8 cellular contexts compared by ENCODE assay signal in the genomic region with DNA sequence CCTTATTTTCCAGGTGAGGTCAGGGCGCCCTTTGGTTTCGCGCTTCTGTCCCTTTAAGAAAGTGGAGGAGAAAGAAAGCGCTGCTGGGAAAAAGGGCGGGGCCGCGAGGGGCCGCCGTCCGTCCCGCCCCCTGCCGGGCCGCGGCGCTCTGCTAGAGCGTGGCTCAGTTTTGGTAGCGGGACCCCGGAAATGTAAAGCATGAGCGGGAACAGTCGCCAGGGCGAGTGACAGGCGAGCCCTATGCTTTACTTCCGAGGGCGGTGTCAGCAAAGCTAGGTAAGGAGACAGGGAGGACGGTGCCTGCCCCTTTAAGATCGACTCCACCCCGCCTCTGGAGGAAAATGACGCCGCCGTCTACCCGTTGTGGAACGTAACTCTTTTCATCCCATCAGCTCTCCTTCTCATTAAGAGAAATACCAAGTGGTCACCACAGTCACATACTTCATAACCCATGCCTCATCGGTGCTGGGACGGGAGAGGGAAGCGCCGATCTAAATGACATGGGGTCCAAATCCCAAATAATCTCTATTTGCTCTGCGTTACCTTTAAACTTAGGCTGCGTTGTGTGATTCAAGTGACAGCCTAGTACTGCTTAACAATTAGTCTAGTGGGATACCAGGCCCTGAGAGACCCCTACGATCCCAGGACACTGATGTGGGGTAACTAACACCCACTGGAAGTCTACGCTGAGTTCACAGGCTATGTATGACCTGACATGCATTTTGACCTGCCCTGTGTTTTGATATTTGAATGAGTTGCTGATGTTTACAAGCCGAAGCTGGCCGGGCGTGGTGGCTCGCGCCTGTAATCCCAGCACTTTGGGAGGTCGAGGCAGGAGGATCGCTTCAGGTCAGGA. TPM values are rescaled to one million over a fixed set of nuclear protein-coding genes. Genes with fewer than 3 reads are reported as not detected.
DNase-seq lines count a peak whose midpoint lies in the region; ATAC-seq and TF ChIP-seq lines count a peak whose summit lies in the region.

A gene with protein sequence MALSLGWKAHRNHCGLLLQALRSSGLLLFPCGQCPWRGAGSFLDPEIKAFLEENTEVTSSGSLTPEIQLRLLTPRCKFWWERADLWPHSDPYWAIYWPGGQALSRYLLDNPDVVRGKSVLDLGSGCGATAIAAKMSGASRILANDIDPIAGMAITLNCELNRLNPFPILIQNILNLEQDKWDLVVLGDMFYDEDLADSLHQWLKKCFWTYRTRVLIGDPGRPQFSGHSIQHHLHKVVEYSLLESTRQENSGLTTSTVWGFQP (plus strand): TSS at position 602 of the 856 bp plus-strand sequence. CDS start 2,266 bp downstream, outside the sequence.

- no peaks in the 10 kb centered on the region for H3K9me3 ChIP-seq in spleen

- peak in 1 of 3 donors; percentile 77 for TF ChIP-seq POLR2A in spleen (IDR thresholded peaks at IDR 0.05)

- WGBS in spleen, 5 donors, result 3 to 7% (median 6%) methylated on average over 47 of the region's 47 CpGs

- peaks cover 3% of the 10 kb centered on the region for H3K9me3 Mint-ChIP-seq in activated B cell treated with CpG ODN at 0.5 μM for 24 hours

- TF ChIP-seq CTCF in activated B cell treated with CpG ODN at 0.5 μM for 24 hours (IDR thresholded peaks at IDR 0.05) (no peak), spleen (IDR thresholded peaks at IDR 0.05 in 8 of 11, conservative IDR thresholded peaks at IDR 0.05 in 3 of 11) (peak in 9 of 11 experiments; percentile 41 to 78 (median 67))

- intact Hi-C loops in activated B cell treated with CpG ODN at 0.5 μM for 24 hours (cut with micrococcal nuclease), result loop anchor here (1.0 to 10.0 kb wide), 17 partner anchors 23 to 1020 kb away; a partner anchor contains a TSS
- intact Hi-C loops in spleen (cut with DNase I; ENCODE audit: low total_unique reads), result loop anchor here (10.0 kb wide), 2 partner anchors 655 to 1015 kb away; a partner anchor contains a TSS

- no peaks in the 10 kb centered on the region for H3K27me3 ChIP-seq in spleen (replicated peaks in 1 of 7)

- DNase-seq in AG08395 (ENCODE audit: low spot score) (peak; percentile 84), NCI-H2227 (lab: John Stamatoyannopoulos, UW; ENCODE audit: unreplicated experiment) (peak; percentile 82), activated B cell treated with CpG ODN at 0.5 μM for 24 hours (peak; percentile 88), inferior parietal cortex (ENCODE audit: extremely low spot score) (peak; percentile 92), spleen (peak; percentile 97)
- peak; percentile 95 for DNase-seq in central memory CD4-positive, alpha-beta T cell

- H3K27ac ChIP-seq in spleen, result peak within 1 kb of the TSS; percentile 91 to 99 (median 96)

- ATAC-seq in GM18873 (IDR thresholded peaks at IDR 0.05; ENCODE audit: low FRiP score, unreplicated experiment) (peak; percentile 100), HG03139 (IDR thresholded peaks at IDR 0.05; ENCODE audit: unreplicated experiment) (peak; percentile 100), activated B cell treated with CpG ODN at 0.5 μM for 24 hours (ENCODE audit: low read depth) (peak; percentile 98)

- H3K4me3 ChIP-seq in spleen, result peak within 1 kb of the TSS; percentile 33 to 83 (median 54)

- peaks cover 5% of the 10 kb centered on the region for H3K36me3 Mint-ChIP-seq in activated B cell treated with CpG ODN at 0.5 μM for 24 hours (ENCODE audit: low read depth)

- POLR2A ChIA-PET in activated B cell treated with CpG ODN at 0.5 μM for 24 hours (lab: Charles Lee), result interaction anchor here (0.6 to 3.0 kb wide), 26 partner anchors 13 to 1066 kb away, joined by 3 to 31 read pairs (median 4); a partner anchor contains a TSS

- H3K36me3 ChIP-seq in spleen, result peaks cover 0 to 8% (median 0%) of the 10 kb centered on the region in 6 donors

- peaks cover 35% of the 10 kb centered on the region for H3K4me1 Mint-ChIP-seq in activated B cell treated with CpG ODN at 0.5 μM for 24 hours

- H3K27ac Mint-ChIP-seq in activated B cell treated with CpG ODN at 0.5 μM for 24 hours, result peak within 1 kb of the TSS; percentile 99

- no peaks in the 10 kb centered on the region for H3K27me3 Mint-ChIP-seq in activated B cell treated with CpG ODN at 0.5 μM for 24 hours

- peaks cover 0 to 31% (median 12%) of the 10 kb centered on the region in 6 donors for H3K4me1 ChIP-seq in spleen

- CTCF ChIA-PET in activated B cell treated with CpG ODN at 0.5 μM for 24 hours (lab: Charles Lee), result interaction anchor here (0.6 to 2.9 kb wide), 3 partner anchors 24 to 403 kb away, joined by 3 to 25 read pairs (median 3); no protein-coding TSS in a partner anchor

- peak within 1 kb of the TSS; percentile 96 for H3K4me3 Mint-ChIP-seq in activated B cell treated with CpG ODN at 0.5 μM for 24 hours

RNA-seq across cellular contexts. Expression of the gene that starts here (rescaled TPM):
- total RNA-seq in activated B cell treated with CpG ODN at 0.5 μM for 24 hours (0.91 and 2.0 TPM in 2 replicates), spleen (1 to 10 TPM; 2.9 to 5.6 (median 3.8) TPM)
- polyA plus RNA-seq in spleen, result 1 to 10 TPM; 1.0 to 2.3 (median 1.3) TPM

Comparison
In these comparisons a context has a peak if more than half of its experiments do, and no peak if none do; other contexts are left out.
1. Peak in every context shown above with its lines: DNase-seq, ATAC-seq, H3K4me3 ChIP-seq and H3K27ac ChIP-seq.